In the genomic region with DNA sequence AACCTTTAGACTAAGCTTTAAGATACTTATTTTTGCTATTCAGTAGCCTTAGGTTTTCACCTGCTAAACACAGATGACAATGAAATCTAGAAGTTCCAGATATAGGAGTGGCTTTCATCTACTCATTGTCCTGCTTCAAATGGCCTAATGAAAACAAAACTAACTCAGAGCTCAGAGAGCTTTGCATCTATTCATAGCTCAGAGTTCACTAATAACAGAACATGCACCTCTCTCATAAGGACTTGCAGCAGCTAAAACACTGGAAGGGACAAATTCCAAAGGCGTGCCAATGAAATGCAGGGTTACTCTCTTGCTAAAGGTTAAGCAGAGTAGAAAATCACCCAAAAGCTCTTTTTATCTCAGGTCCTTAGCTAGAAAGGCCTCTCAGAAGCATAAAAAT, we compare ENCODE assay signal across 1 cellular context.
TF ChIP-seq lines count a peak whose summit lies in the region.

No MANE protein-coding gene starts in this region.

TF ChIP-seq in IMR-90, 13 proteins besides CTCF, POLR2A, EP300 and RAD21:
- TF ChIP-seq FOS (IDR thresholded peaks at IDR 0.05; ENCODE audit: low read depth, low read length) (no peak), BHLHE40 (IDR thresholded peaks at IDR 0.05; ENCODE audit: low read depth, low read length) (no peak), RCOR1 (IDR thresholded peaks at IDR 0.05; ENCODE audit: insufficient replicate concordance, low read length) (no peak), SMC3 (IDR thresholded peaks at IDR 0.05; ENCODE audit: low read depth, low read length) (no peak), CEBPB (IDR thresholded peaks at IDR 0.05; ENCODE audit: low read depth, low read length) (no peak), NFE2L2 (IDR thresholded peaks at IDR 0.05; ENCODE audit: low read depth, low read length) (no peak), RFX5 (IDR thresholded peaks at IDR 0.05; ENCODE audit: low read depth, low read length) (no peak), MAZ (IDR thresholded peaks at IDR 0.05; ENCODE audit: borderline replicate concordance, low read depth, low read length) (no peak), MXI1 (IDR thresholded peaks at IDR 0.05; ENCODE audit: borderline replicate concordance, low read depth, low read length) (no peak), CHD1 (IDR thresholded peaks at IDR 0.05; ENCODE audit: low read depth, low read length) (no peak), MAFK (IDR thresholded peaks at IDR 0.05; ENCODE audit: low read depth, low read length) (no peak)
- TF ChIP-seq, protein P1, sequence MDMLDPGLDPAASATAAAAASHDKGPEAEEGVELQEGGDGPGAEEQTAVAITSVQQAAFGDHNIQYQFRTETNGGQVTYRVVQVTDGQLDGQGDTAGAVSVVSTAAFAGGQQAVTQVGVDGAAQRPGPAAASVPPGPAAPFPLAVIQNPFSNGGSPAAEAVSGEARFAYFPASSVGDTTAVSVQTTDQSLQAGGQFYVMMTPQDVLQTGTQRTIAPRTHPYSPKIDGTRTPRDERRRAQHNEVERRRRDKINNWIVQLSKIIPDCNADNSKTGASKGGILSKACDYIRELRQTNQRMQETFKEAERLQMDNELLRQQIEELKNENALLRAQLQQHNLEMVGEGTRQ (IDR thresholded peaks at IDR 0.05; ENCODE audit: low read depth, low read length): no peak
- TF ChIP-seq, protein P2, sequence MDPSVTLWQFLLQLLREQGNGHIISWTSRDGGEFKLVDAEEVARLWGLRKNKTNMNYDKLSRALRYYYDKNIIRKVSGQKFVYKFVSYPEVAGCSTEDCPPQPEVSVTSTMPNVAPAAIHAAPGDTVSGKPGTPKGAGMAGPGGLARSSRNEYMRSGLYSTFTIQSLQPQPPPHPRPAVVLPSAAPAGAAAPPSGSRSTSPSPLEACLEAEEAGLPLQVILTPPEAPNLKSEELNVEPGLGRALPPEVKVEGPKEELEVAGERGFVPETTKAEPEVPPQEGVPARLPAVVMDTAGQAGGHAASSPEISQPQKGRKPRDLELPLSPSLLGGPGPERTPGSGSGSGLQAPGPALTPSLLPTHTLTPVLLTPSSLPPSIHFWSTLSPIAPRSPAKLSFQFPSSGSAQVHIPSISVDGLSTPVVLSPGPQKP (IDR thresholded peaks at IDR 0.05; ENCODE audit: borderline replicate concordance, low read depth, low read length): no peak
